In genomic region chr7:69411018-69411417, GRCh38 we compare ENCODE assay signal across 23 cellular contexts.
DNase-seq lines count a peak whose midpoint lies in the region; ATAC-seq, FAIRE-seq and TF ChIP-seq lines count a peak whose summit lies in the region.
"Had no signal": no experiment of that assay in that cellular context is flagged by ENCODE, and none has a peak within 500 bp of the region (broad histone marks: within the 10 kb centered on the region; RNA-seq: fewer than 3 reads in every experiment).

No MANE protein-coding gene starts in this region.

- H3K9ac ChIP-seq in K562 (ENCODE audit: insufficient read depth in 1 of 2, low read depth in 2 of 2, low read length in 2 of 2): no peak overlapping the region
- H3K9ac ChIP-seq in PC-3 (ENCODE audit: low read length): no peak overlapping the region
- H3K9ac ChIP-seq: BLaER1 had no signal

- no peak overlapping the region for H3K4me3 ChIP-seq in K562
- no peak overlapping the region for H3K4me3 ChIP-seq in spleen
- H3K4me3 ChIP-seq in PC-3 (ENCODE audit: low read length): no peak overlapping the region
- H3K4me3 ChIP-seq: BLaER1 had no signal

- POLR2A ChIA-PET in K562 (lab: Yijun Ruan, JAX): interaction anchor here (0.6 kb wide), 1 partner anchor 441 kb away, joined by 4 read pairs; no protein-coding TSS in a partner anchor
- POLR2A ChIA-PET in PC-3 (lab: Charles Lee; ENCODE audit: unreplicated experiment): no interaction called here

- CTCF ChIA-PET in K562 (lab: Yijun Ruan, JAX; ENCODE audit: low intra/inter-chr PET ratio): no interaction called here
- CTCF ChIA-PET in PC-3 (lab: Charles Lee): no interaction called here

- H3K79me2 ChIP-seq in K562 (ENCODE audit: control insufficient read depth, insufficient read depth, low read length) (no peaks in the 10 kb centered on the region), PC-3 (ENCODE audit: low read length) (no peaks in the 10 kb centered on the region)

- H3K36me3 Mint-ChIP-seq in stimulated activated naive B cell treated with anti-CD40 and anti-IgM and Interleukin-4, amounts not matched to agents 10 μg/mL and 1 μg/mL and 100 μg/mL, for 72 hours: peaks cover 5 to 6% of the 10 kb centered on the region in 2 donors
- H3K36me3 Mint-ChIP-seq: CD14-positive monocyte; CD4-positive, alpha-beta memory T cell; CD4-positive, CD25-positive, alpha-beta regulatory T cell; CD8-positive, alpha-beta memory T cell had no signal

- no peak overlapping the region for H3K4me2 ChIP-seq in K562 (ENCODE audit: insufficient read depth, low read length)
- no peak overlapping the region for H3K4me2 ChIP-seq in PC-3 (ENCODE audit: low read length)
- H3K4me2 ChIP-seq: BLaER1 had no signal

- H3K27me3 ChIP-seq in K562 (ENCODE audit: control insufficient read depth in 2 of 2, insufficient read depth in 2 of 2, low read length in 2 of 2) (peaks cover 0 to 11% of the 10 kb centered on the region in 2 experiments; a peak in 2 of 5 replicates), spleen (replicated peaks in 1 of 7) (peaks cover 0 to 4% (median 0%) of the 10 kb centered on the region in 7 donors), PC-3 (ENCODE audit: low read length) (no peaks in the 10 kb centered on the region)
- H3K27me3 ChIP-seq: BE2C, BLaER1 had no signal

- no peak overlapping the region for H2AFZ ChIP-seq in K562 (ENCODE audit: low read depth, low read length)
- no peak overlapping the region for H2AFZ ChIP-seq in PC-3 (ENCODE audit: low read length)

- H3K27me3 Mint-ChIP-seq in stimulated activated naive B cell treated with anti-CD40 and anti-IgM and Interleukin-4, amounts not matched to agents 10 μg/mL and 1 μg/mL and 100 μg/mL, for 72 hours: peaks cover 7 to 11% of the 10 kb centered on the region in 2 donors
- H3K27me3 Mint-ChIP-seq: CD4-positive, alpha-beta memory T cell; CD4-positive, CD25-positive, alpha-beta regulatory T cell had no signal

- intact Hi-C loops in K562 (cut with micrococcal nuclease): no loop called here
- intact Hi-C loops in spleen (cut with DNase I; ENCODE audit: low total_unique reads): no loop called here
- intact Hi-C loops in PC-3 (cut with micrococcal nuclease): no loop called here

- no peaks in the 10 kb centered on the region for H3F3A ChIP-seq in PC-3 (ENCODE audit: low read length, unreplicated experiment)

- H3K9me2 ChIP-seq in PC-3 (replicated peaks; ENCODE audit: low read length): no peaks in the 10 kb centered on the region

- in situ Hi-C loops in K562 (cut with MboI): no loop called here

- H3K4me1 ChIP-seq in K562 (replicated peaks in 1 of 2; ENCODE audit: control insufficient read depth in 2 of 2, insufficient read depth in 2 of 2, low read length in 2 of 2) (no peaks in the 10 kb centered on the region; a peak in 1 of 5 replicates), spleen (no peaks in the 10 kb centered on the region), PC-3 (ENCODE audit: insufficient read depth, low read length) (no peaks in the 10 kb centered on the region)

- TF ChIP-seq CTCF in K562 (IDR thresholded peaks at IDR 0.05 in 2 of 3, conservative IDR thresholded peaks at IDR 0.05 in 1 of 3; ENCODE audit: insufficient read depth in 2 of 3, low read depth in 1 of 3, low read length in 3 of 3) (no peak), spleen (IDR thresholded peaks at IDR 0.05 in 8 of 11, conservative IDR thresholded peaks at IDR 0.05 in 3 of 11) (no peak), PC-3 (conservative IDR thresholded peaks at IDR 0.05; ENCODE audit: low read depth, low read length) (no peak)

- H3K9me1 ChIP-seq in K562 (ENCODE audit: control insufficient read depth, insufficient read depth, low read length): no peaks in the 10 kb centered on the region

- H3K4me3 Mint-ChIP-seq in stimulated activated naive B cell treated with anti-CD40 and anti-IgM and Interleukin-4, amounts not matched to agents 10 μg/mL and 1 μg/mL and 100 μg/mL, for 72 hours: no peak overlapping the region
- H3K4me3 Mint-ChIP-seq: CD14-positive monocyte; CD4-positive, alpha-beta memory T cell; CD4-positive, CD25-positive, alpha-beta regulatory T cell; CD8-positive, alpha-beta memory T cell had no signal

- no peak overlapping the region for H3K27ac ChIP-seq in K562 (ENCODE audit: extremely low read depth, low read depth, low read length)
- no peak overlapping the region for H3K27ac ChIP-seq in spleen
- no peak overlapping the region for H3K27ac ChIP-seq in PC-3 (ENCODE audit: low read length)
- H3K27ac ChIP-seq: BLaER1 had no signal

- DNase-seq in MV-4-11 (lab: John Stamatoyannopoulos, UW): peak; percentile 42
- DNase-seq in K562 (ENCODE audit: extremely low read depth in 1 of 4, low spot score in 3 of 4): no peak
- DNase-seq in spleen: peak; percentile 23
- no peak for DNase-seq in stimulated activated naive B cell treated with anti-CD40 and anti-IgM and Interleukin-4, amounts not matched to agents 10 μg/mL and 1 μg/mL and 100 μg/mL, for 72 hours
- no peak for DNase-seq in AML-193 (lab: John Stamatoyannopoulos, UW)
- no peak for DNase-seq in T1000 (lab: John Stamatoyannopoulos, UW)
- DNase-seq in PC-3: no peak
- DNase-seq: 8988T; BE2C; C1 segment of cervical spinal cord; CD4-positive, alpha-beta memory T cell; CD4-positive, CD25-positive, alpha-beta regulatory T cell; CD8-positive, alpha-beta memory T cell; COR-L47; DMS 273 treated with DMSO at 0.1 percent for 48 hours; DND-41; EL; GDM1 had no signal

- H3K4me1 Mint-ChIP-seq in stimulated activated naive B cell treated with anti-CD40 and anti-IgM and Interleukin-4, amounts not matched to agents 10 μg/mL and 1 μg/mL and 100 μg/mL, for 72 hours: peaks cover 5 to 7% of the 10 kb centered on the region in 2 donors
- H3K4me1 Mint-ChIP-seq: CD4-positive, CD25-positive, alpha-beta regulatory T cell; CD8-positive, alpha-beta memory T cell had no signal

- no peak for TF ChIP-seq RAD21 in K562 (CRISPR knock-in tag; conservative IDR thresholded peaks at IDR 0.05 in 1 of 2, IDR thresholded peaks at IDR 0.05 in 1 of 2)

- 2% methylated on average over 7 of the region's 7 CpGs for WGBS in K562 (ENCODE audit: insufficient coverage, low coverage, missing lambda C conversion rate)
- 65 to 79% (median 68%) methylated on average over 7 of the region's 7 CpGs for WGBS in spleen, 5 donors

- FAIRE-seq in K562 (lab: Jason Lieb, UNC): peak; percentile 52
- FAIRE-seq: A204.1, GM19239 had no signal

- TF ChIP-seq POLR2A in K562 (conservative IDR thresholded peaks at IDR 0.05) (no peak), spleen (IDR thresholded peaks at IDR 0.05) (no peak)

- H4K20me1 ChIP-seq in K562 (replicated peaks; ENCODE audit: control insufficient read depth, insufficient read depth, low read length) (peaks cover 7% of the 10 kb centered on the region; the same call in 1 of the 2 replicates), PC-3 (ENCODE audit: low read length) (no peaks in the 10 kb centered on the region)
- H4K20me1 ChIP-seq: BLaER1 had no signal

- H3K9me3 ChIP-seq in K562 (replicated peaks; ENCODE audit: control insufficient read depth, insufficient read depth, low read depth, low read length) (no peaks in the 10 kb centered on the region), spleen (peaks cover 0 to 9% (median 0%) of the 10 kb centered on the region in 8 donors), PC-3 (ENCODE audit: low read length) (no peaks in the 10 kb centered on the region)
- H3K9me3 ChIP-seq: BE2C had no signal

- H3K9me3 Mint-ChIP-seq in stimulated activated naive B cell treated with anti-CD40 and anti-IgM and Interleukin-4, amounts not matched to agents 10 μg/mL and 1 μg/mL and 100 μg/mL, for 72 hours: peaks cover 5 to 7% of the 10 kb centered on the region in 2 donors

- H3K36me3 ChIP-seq in K562 (ENCODE audit: control insufficient read depth, insufficient read depth, low read length) (no peaks in the 10 kb centered on the region), spleen (no peaks in the 10 kb centered on the region), PC-3 (ENCODE audit: low read depth, low read length) (no peaks in the 10 kb centered on the region)
- H3K36me3 ChIP-seq: BE2C, BLaER1 had no signal

- no peak overlapping the region for H3K27ac Mint-ChIP-seq in stimulated activated naive B cell treated with anti-CD40 and anti-IgM and Interleukin-4, amounts not matched to agents 10 μg/mL and 1 μg/mL and 100 μg/mL, for 72 hours
- H3K27ac Mint-ChIP-seq: CD14-positive monocyte; CD4-positive, alpha-beta memory T cell; CD4-positive, CD25-positive, alpha-beta regulatory T cell; CD8-positive, alpha-beta memory T cell had no signal

- ATAC-seq in K562 (no peak), GM21825 (IDR thresholded peaks at IDR 0.05; ENCODE audit: unreplicated experiment) (no peak), PC-3 (no peak)
- ATAC-seq in stimulated activated naive B cell treated with anti-CD40 and anti-IgM and Interleukin-4, amounts not matched to agents 10 μg/mL and 1 μg/mL and 100 μg/mL, for 72 hours (replicated peaks): peak; percentile 45 to 61

- no peak for TF ChIP-seq EP300 in K562 (IDR thresholded peaks at IDR 0.05; ENCODE audit: low read length)

- no TSS peak for BruUV-seq in K562 (replicated peaks; lab: Mats Ljungman, UMichigan)
- BruUV-seq in PC-3 (replicated peaks; lab: Mats Ljungman, UMichigan): no TSS peak

TF ChIP-seq in K562, 482 proteins besides CTCF, POLR2A, EP300 and RAD21:
- TF ChIP-seq PATZ1 (CRISPR knock-in tag; IDR thresholded peaks at IDR 0.05; ENCODE audit: borderline replicate concordance): no peak
- no peak for TF ChIP-seq FOXA1 (IDR thresholded peaks at IDR 0.05; ENCODE audit: borderline replicate concordance)
TF ChIP-seq in K562: peak in this region for 0.

Comparison
In these comparisons a context has a peak if more than half of its experiments do, and no peak if none do; other contexts are left out.
1. DNase-seq: peak in MV-4-11 (single experiment) and spleen (single experiment); none in K562 (0 of 4), stimulated activated naive B cell treated with anti-CD40 and anti-IgM and Interleukin-4, amounts not matched to agents 10 μg/mL and 1 μg/mL and 100 μg/mL, for 72 hours (single experiment), AML-193 (0 of 2), T1000 (single experiment) and PC-3 (single experiment).
2. ATAC-seq: peak in stimulated activated naive B cell treated with anti-CD40 and anti-IgM and Interleukin-4, amounts not matched to agents 10 μg/mL and 1 μg/mL and 100 μg/mL, for 72 hours (2 of 2); none in K562 (single experiment), GM21825 (single experiment) and PC-3 (single experiment).